10 cellular contexts compared by ENCODE assay signal in the genomic region with DNA sequence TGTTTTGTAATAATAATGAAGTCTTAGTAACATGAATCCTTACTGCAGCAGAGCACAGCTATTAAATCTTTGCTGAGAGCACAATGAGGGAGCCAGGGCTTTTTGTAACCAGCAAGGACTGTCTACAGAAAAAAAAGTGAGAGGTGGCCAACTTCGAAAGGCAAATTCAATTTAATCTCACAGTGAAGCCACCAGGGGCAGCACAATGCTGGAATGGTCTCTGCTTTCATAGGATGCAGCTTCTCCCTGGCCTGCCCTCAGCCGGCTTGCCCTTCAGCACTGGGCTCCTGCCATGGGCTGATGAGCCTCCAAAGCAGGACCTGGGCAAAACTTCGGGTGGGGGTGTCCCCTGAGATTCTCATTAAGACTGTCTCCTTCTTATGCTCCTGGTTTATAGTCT.
DNase-seq lines count a peak whose midpoint lies in the region; ATAC-seq and TF ChIP-seq lines count a peak whose summit lies in the region.
"Had no signal": no experiment of that assay in that cellular context is flagged by ENCODE, and none has a peak within 500 bp of the region (broad histone marks: within the 10 kb centered on the region; RNA-seq: fewer than 3 reads in every experiment).

No MANE protein-coding gene starts in this region.

- no peaks in the 10 kb centered on the region for H3K27me3 Mint-ChIP-seq in CD14-positive monocyte (ENCODE audit: low read depth in 3 of 3)

- no peaks in the 10 kb centered on the region for H3K27me3 ChIP-seq in thoracic aorta (replicated peaks; ENCODE audit: insufficient read depth)
- H3K27me3 ChIP-seq: BLaER1 had no signal

- peak overlapping the region in 1 of 2 donors; percentile 15 for H3K27ac ChIP-seq in thoracic aorta
- H3K27ac ChIP-seq: BLaER1 had no signal

- H3K4me1 Mint-ChIP-seq in CD14-positive monocyte = peaks cover 24% of the 10 kb centered on the region

- TF ChIP-seq CTCF in thoracic aorta (IDR thresholded peaks at IDR 0.05) = peak; percentile 15
- no peak for TF ChIP-seq CTCF in CD14-positive monocyte (IDR thresholded peaks at IDR 0.05)

- H3K4me1 ChIP-seq in thoracic aorta (ENCODE audit: control insufficient read depth in 1 of 2, low read depth in 2 of 2) = peaks cover 5 to 11% of the 10 kb centered on the region in 2 donors
- H3K4me1 ChIP-seq: BLaER1 had no signal

- H3K4me3 ChIP-seq in thoracic aorta = no peak overlapping the region
- H3K4me3 ChIP-seq: BLaER1 had no signal

- intact Hi-C loops in CD14-positive monocyte (cut with micrococcal nuclease) = no loop called here

- ATAC-seq in thoracic aorta (ENCODE audit: insufficient number of reproducible peaks, low FRiP score, low read depth) (no peak), HG03460 (IDR thresholded peaks at IDR 0.05; ENCODE audit: unreplicated experiment) (no peak)

- H3K9me3 Mint-ChIP-seq in CD14-positive monocyte = peaks cover 0 to 2% (median 0%) of the 10 kb centered on the region in 7 donors

- no peak overlapping the region for H3K4me3 Mint-ChIP-seq in CD14-positive monocyte

- DNase-seq in NCI-H2081 (lab: John Stamatoyannopoulos, UW) (peak; percentile 73 to 95), NCI-H2081 treated with DMSO at 0.1 percent for 48 hours (lab: John Stamatoyannopoulos, UW) (no peak), OCI-M1 (lab: John Stamatoyannopoulos, UW) (peak; percentile 78), fibroblast of gingiva (ENCODE audit: low read depth) (peak; percentile 26), thoracic aorta (ENCODE audit: low spot score) (no peak), CD14-positive monocyte (ENCODE audit: low spot score) (no peak)
- DNase-seq in activated CD4-positive, alpha-beta T cell treated with anti-CD3 and anti-CD28 coated beads, Interleukin-2, amount 50 U/mL, for 48 hours = no peak
- DNase-seq: NCI-H526 had no signal

- H3K27ac Mint-ChIP-seq in CD14-positive monocyte = peak overlapping the region in 3 of 7 donors; percentile 23 to 76 (median 58)

- no peaks in the 10 kb centered on the region for H3K9me3 ChIP-seq in thoracic aorta
- H3K9me3 ChIP-seq: BLaER1 had no signal

- H3K36me3 Mint-ChIP-seq in CD14-positive monocyte = peaks cover 26 to 41% of the 10 kb centered on the region in 2 donors

- H3K36me3 ChIP-seq in thoracic aorta = no peaks in the 10 kb centered on the region

Comparison
In these comparisons a context has a peak if more than half of its experiments do, and no peak if none do; other contexts are left out.
1. DNase-seq: peak in NCI-H2081 (2 of 2), OCI-M1 (single experiment) and fibroblast of gingiva (single experiment); none in NCI-H2081 treated with DMSO at 0.1 percent for 48 hours (single experiment), thoracic aorta (single experiment), CD14-positive monocyte (single experiment) and activated CD4-positive, alpha-beta T cell treated with anti-CD3 and anti-CD28 coated beads, Interleukin-2, amount 50 U/mL, for 48 hours (0 of 2).